In genomic region chr9:99425124-99425523, GRCh38 we compare ENCODE assay signal across 28 cellular contexts.
"Had no signal": no experiment of that assay in that cellular context is flagged by ENCODE, and none has a peak within 500 bp of the region (broad histone marks: within the 10 kb centered on the region; RNA-seq: fewer than 3 reads in every experiment).

No MANE protein-coding gene starts in this region.

- H3K4me1 Mint-ChIP-seq: natural killer cell; nephron progenitor cell; stimulated activated effector memory CD8-positive, alpha-beta T cell treated with anti-CD3 and anti-CD28 coated beads, Interleukin-12 subunit alpha, Interleukin-12 subunit beta, amount 100 ng/mL, for 72 hours had no signal

- H3K27me3 Mint-ChIP-seq: progenitor cell of endocrine pancreas had no signal

- H3K36me3 ChIP-seq: neural progenitor cell, ovary, right lobe of liver, sigmoid colon, stomach, thoracic aorta, thyroid gland, tibial nerve, upper lobe of left lung, vagina had no signal

- H3K27ac Mint-ChIP-seq: natural killer cell; nephron progenitor cell; neural progenitor cell; progenitor cell of endocrine pancreas; stimulated activated effector memory CD8-positive, alpha-beta T cell treated with anti-CD3 and anti-CD28 coated beads, Interleukin-12 subunit alpha, Interleukin-12 subunit beta, amount 100 ng/mL, for 72 hours; stimulated activated naive B cell treated with anti-CD40 and anti-IgM and Interleukin-4, amounts not matched to agents 10 μg/mL and 1 μg/mL and 100 μg/mL, for 72 hours; stimulated activated naive CD8-positive, alpha-beta T cell treated with anti-CD3 and anti-CD28 coated beads, Interleukin-15, Interleukin-2, amounts not matched to agents 100 ng/mL and 50 ng/mL, for 24 hours had no signal

- H3K4me3 ChIP-seq: neural progenitor cell, ovary, psoas muscle, right lobe of liver, sigmoid colon, stomach, thoracic aorta, thyroid gland, tibial nerve, upper lobe of left lung, vagina had no signal

- H3K9ac ChIP-seq: neural progenitor cell, parathyroid adenoma had no signal

- H3K79me2 ChIP-seq: parathyroid adenoma had no signal

- H3K9me3 Mint-ChIP-seq: natural killer cell; stimulated activated effector memory CD8-positive, alpha-beta T cell treated with anti-CD3 and anti-CD28 coated beads, Interleukin-12 subunit alpha, Interleukin-12 subunit beta, amount 100 ng/mL, for 72 hours had no signal

- ATAC-seq: natural killer cell; psoas muscle; right cardiac atrium; right lobe of liver; stimulated activated effector memory CD8-positive, alpha-beta T cell treated with anti-CD3 and anti-CD28 coated beads, Interleukin-12 subunit alpha, Interleukin-12 subunit beta, amount 100 ng/mL, for 72 hours; stimulated activated naive B cell treated with anti-CD40 and anti-IgM and Interleukin-4, amounts not matched to agents 10 μg/mL and 1 μg/mL and 100 μg/mL, for 72 hours had no signal

- H3K36me3 Mint-ChIP-seq: natural killer cell; neural progenitor cell; stimulated activated effector memory CD8-positive, alpha-beta T cell treated with anti-CD3 and anti-CD28 coated beads, Interleukin-12 subunit alpha, Interleukin-12 subunit beta, amount 100 ng/mL, for 72 hours had no signal

- H3K27me3 ChIP-seq: neural progenitor cell, ovary, right lobe of liver, sigmoid colon, stomach, thyroid gland, tibial nerve, upper lobe of left lung, vagina had no signal

- DNase-seq: natural killer cell; nephron progenitor cell; occipital lobe; ovary; posterior cingulate gyrus; psoas muscle; right cardiac atrium; right lobe of liver; sigmoid colon; small intestine; stimulated activated CD4-positive, alpha-beta T cell treated with anti-CD3 and anti-CD28 coated beads, Interleukin-15, amount 100 ng/mL, for 24 hours; stimulated activated CD4-positive, alpha-beta T cell treated with anti-CD3 and anti-CD28 coated beads, Interleukin-2, amount 100 ng/mL, for 24 hours; stimulated activated CD4-positive, alpha-beta T cell treated with anti-CD3 and anti-CD28 coated beads, Interleukin-2, amount 100 ng/mL, for 48 hours; stimulated activated CD4-positive, alpha-beta T cell treated with anti-CD3 and anti-CD28 coated beads, Interleukin-4, amount 100 ng/mL, for 24 hours; stimulated activated naive B cell treated with anti-CD40 and anti-IgM and Interleukin-4, amounts not matched to agents 10 μg/mL and 1 μg/mL and 100 μg/mL, for 72 hours; stimulated activated naive CD4-positive, alpha-beta T cell treated with Interleukin-2 at 50 U/mL for 16 hours; stomach; thyroid gland; trophoblast cell; upper lobe of left lung had no signal

- H3K9me3 ChIP-seq: ovary, psoas muscle, right lobe of liver, thoracic aorta, thyroid gland, tibial nerve, upper lobe of left lung, vagina had no signal

- H2AFZ ChIP-seq: neural progenitor cell, parathyroid adenoma had no signal

- H3K27ac ChIP-seq: neural progenitor cell, ovary, parathyroid adenoma, psoas muscle, right lobe of liver, sigmoid colon, stomach, thoracic aorta, thyroid gland, tibial nerve, upper lobe of left lung, vagina had no signal

- H3K4me2 ChIP-seq: neural progenitor cell had no signal

- H3K4me1 ChIP-seq: parathyroid adenoma, right lobe of liver, sigmoid colon, stomach, thyroid gland, tibial nerve, upper lobe of left lung, vagina had no signal

- H3K4me3 Mint-ChIP-seq: natural killer cell; nephron progenitor cell; neural progenitor cell; stimulated activated effector memory CD8-positive, alpha-beta T cell treated with anti-CD3 and anti-CD28 coated beads, Interleukin-12 subunit alpha, Interleukin-12 subunit beta, amount 100 ng/mL, for 72 hours; stimulated activated naive B cell treated with anti-CD40 and anti-IgM and Interleukin-4, amounts not matched to agents 10 μg/mL and 1 μg/mL and 100 μg/mL, for 72 hours; stimulated activated naive CD8-positive, alpha-beta T cell treated with anti-CD3 and anti-CD28 coated beads, Interleukin-15, Interleukin-2, amounts not matched to agents 100 ng/mL and 50 ng/mL, for 24 hours had no signal
